In genomic region chr15:74369756-74370155, GRCh38 we compare ENCODE assay signal across 19 cellular contexts. TPM values are rescaled to one million over a fixed set of nuclear protein-coding genes. Genes with fewer than 3 reads are reported as not detected.
A peak's percentile ranks its signal among the peaks of the same experiment; 100 is the strongest.
DNase-seq lines count a peak whose midpoint lies in the region; ATAC-seq and TF ChIP-seq lines count a peak whose summit lies in the region.
"Had no signal": no experiment of that assay in that cellular context is flagged by ENCODE, and none has a peak within 500 bp of the region (broad histone marks: within the 10 kb centered on the region; RNA-seq: fewer than 3 reads in every experiment).

No MANE protein-coding gene starts in this region.

- H3K14ac ChIP-seq in trophoblast cell (ENCODE audit: low read length), result no peak overlapping the region

- H3K18ac ChIP-seq in trophoblast cell (ENCODE audit: low read length), result no peak overlapping the region

- H3K9me3 ChIP-seq in trophoblast cell (ENCODE audit: insufficient read depth, low read depth, low read length) (no peaks in the 10 kb centered on the region), upper lobe of left lung (no peaks in the 10 kb centered on the region)
- H3K9me3 ChIP-seq: A549 had no signal

- H2AFZ ChIP-seq in trophoblast cell (ENCODE audit: insufficient read depth, low read length, poor library complexity), result no peak overlapping the region

- H3K4me1 Mint-ChIP-seq in CD14-positive monocyte, result peaks cover 23% of the 10 kb centered on the region

- no peak overlapping the region for H4K12ac ChIP-seq in trophoblast cell (ENCODE audit: low read depth, low read length)

- peak overlapping the region; percentile 24 for H2BK120ac ChIP-seq in trophoblast cell (ENCODE audit: insufficient read depth, low read length, poor library complexity)

- no peak overlapping the region for H3K23ac ChIP-seq in trophoblast cell (ENCODE audit: low read length)

- no peak overlapping the region for H3K27ac ChIP-seq in trophoblast cell (ENCODE audit: low read depth, low read length)
- H3K27ac ChIP-seq in upper lobe of left lung, result no peak overlapping the region
- H3K27ac ChIP-seq: 22Rv1, A549, C4-2B had no signal

- H3K27me3 ChIP-seq in trophoblast cell (ENCODE audit: insufficient read depth, low read length), result no peaks in the 10 kb centered on the region
- H3K27me3 ChIP-seq in upper lobe of left lung, result no peaks in the 10 kb centered on the region

- H4K91ac ChIP-seq in trophoblast cell (ENCODE audit: low read depth, low read length), result no peak overlapping the region

- TF ChIP-seq POLR2A in upper lobe of left lung (IDR thresholded peaks at IDR 0.05), result no peak

- no peak overlapping the region for H3K27ac Mint-ChIP-seq in CD14-positive monocyte
- H3K27ac Mint-ChIP-seq: CD4-positive, alpha-beta memory T cell; HFFc6 had no signal

- no peak overlapping the region for H3K4me2 ChIP-seq in trophoblast cell (ENCODE audit: low read length)
- H3K4me2 ChIP-seq: A549 had no signal

- no CpG with 5 or more reads among the region's 2 CpGs for WGBS in trophoblast cell (ENCODE audit: extremely low coverage, insufficient coverage, insufficient read length)
- 88 to 93% methylated on average over 2 of the region's 2 CpGs for WGBS in upper lobe of left lung, 2 donors

- H3K9me3 Mint-ChIP-seq in CD14-positive monocyte, result peaks cover 0 to 7% (median 0%) of the 10 kb centered on the region in 7 donors
- H3K9me3 Mint-ChIP-seq: HFFc6 had no signal

- H3K36me3 ChIP-seq in trophoblast cell (ENCODE audit: control insufficient read depth in 1 of 2, insufficient read depth in 2 of 2, low read length in 2 of 2) (no peaks in the 10 kb centered on the region), upper lobe of left lung (no peaks in the 10 kb centered on the region)

- H3K4me3 Mint-ChIP-seq in CD14-positive monocyte, result no peak overlapping the region
- H3K4me3 Mint-ChIP-seq: HFFc6 had no signal

- no peak for TF ChIP-seq CTCF in CD14-positive monocyte (IDR thresholded peaks at IDR 0.05)
- TF ChIP-seq CTCF in upper lobe of left lung (IDR thresholded peaks at IDR 0.05), result no peak

- H3K9ac ChIP-seq in trophoblast cell (ENCODE audit: low read length), result no peak overlapping the region

- H3K79me1 ChIP-seq in trophoblast cell (ENCODE audit: low read length), result peaks cover 35% of the 10 kb centered on the region

- no peak for TF ChIP-seq EP300 in upper lobe of left lung (IDR thresholded peaks at IDR 0.05)

- H3K4ac ChIP-seq in trophoblast cell (ENCODE audit: low read depth, low read length), result no peak overlapping the region

- no peak overlapping the region for H2BK5ac ChIP-seq in trophoblast cell (ENCODE audit: low read depth, low read length, poor library complexity)

- no peak overlapping the region for H4K8ac ChIP-seq in trophoblast cell (ENCODE audit: low read depth, low read length)

- peaks cover 13 to 16% of the 10 kb centered on the region in 2 experiments for H3K4me1 ChIP-seq in trophoblast cell (ENCODE audit: control insufficient read depth in 1 of 2, insufficient read depth in 2 of 2, low read length in 2 of 2)
- peaks cover 4 to 31% (median 20%) of the 10 kb centered on the region in 4 donors for H3K4me1 ChIP-seq in upper lobe of left lung

- intact Hi-C loops in CD14-positive monocyte (cut with micrococcal nuclease), result loop anchor here (5.0 to 10.0 kb wide), 4 partner anchors 123 to 398 kb away; no protein-coding TSS in a partner anchor

- peak; percentile 21 for DNase-seq in activated CD8-positive, alpha-beta memory T cell treated with anti-CD3 and anti-CD28 coated beads for 24 hours
- no peak for DNase-seq in activated CD8-positive, alpha-beta memory T cell treated with anti-CD3 and anti-CD28 coated beads, Interleukin-2, amount 50 U/mL, for 48 hours
- DNase-seq in CD14-positive monocyte (ENCODE audit: low spot score) (peak; percentile 21), hepatic stellate cell (ENCODE audit: low spot score) (peak; percentile 1), trophoblast cell (no peak), ecto neural progenitor cell (ENCODE audit: low spot score) (no peak), upper lobe of left lung (no peak)
- DNase-seq: AML-193; CD4-positive, alpha-beta memory T cell; DMS153; DMS79 treated with DMSO at 0.1 percent for 48 hours; GF-D8; GOT3; HFFc6 had no signal

- peaks cover 14% of the 10 kb centered on the region for H3K79me2 ChIP-seq in trophoblast cell (ENCODE audit: control insufficient read depth, insufficient read depth, low read length, poor library complexity)

- H2BK12ac ChIP-seq in trophoblast cell (ENCODE audit: low read length), result no peak overlapping the region

- no peak overlapping the region for H3K4me3 ChIP-seq in trophoblast cell (ENCODE audit: low read depth, low read length)
- no peak overlapping the region for H3K4me3 ChIP-seq in upper lobe of left lung
- H3K4me3 ChIP-seq: A549 had no signal

- peaks cover 0 to under 1% of the 10 kb centered on the region in 2 donors for H3K36me3 Mint-ChIP-seq in CD14-positive monocyte
- H3K36me3 Mint-ChIP-seq: CD4-positive, alpha-beta memory T cell had no signal

- no peak overlapping the region for H2AK5ac ChIP-seq in trophoblast cell (ENCODE audit: low read length)

- no peak for ATAC-seq in HG03565 (IDR thresholded peaks at IDR 0.05; ENCODE audit: unreplicated experiment)
- no peak for ATAC-seq in upper lobe of left lung (ENCODE audit: low FRiP score in 2 of 2)
- ATAC-seq: A549, HCT116 had no signal

- H3K27me3 Mint-ChIP-seq in CD14-positive monocyte (ENCODE audit: low read depth in 3 of 3), result peaks cover 56 to 80% (median 60%) of the 10 kb centered on the region in 3 donors

RNA-seq across cellular contexts. Expression of gene CYP11A1, which starts 2.3 kb away (rescaled TPM):
- not detected for polyA plus RNA-seq in CD14-positive monocyte
- polyA plus RNA-seq in trophoblast cell (2013), result 217 and 235 TPM in 2 replicates
- 1 to 10 TPM in 4 of 6 donors, under 1 TPM in 1, not detected in 1; 0.91 to 8.4 (median 1.1) TPM for total RNA-seq in upper lobe of left lung
- total RNA-seq: CD4-positive, alpha-beta memory T cell had no signal
- polyA plus RNA-seq: CD4-positive, alpha-beta memory T cell had no signal

Comparison
In these comparisons a context has a peak if more than half of its experiments do, and no peak if none do; other contexts are left out.
1. DNase-seq: peak in activated CD8-positive, alpha-beta memory T cell treated with anti-CD3 and anti-CD28 coated beads for 24 hours (single experiment), CD14-positive monocyte (single experiment) and hepatic stellate cell (single experiment); none in activated CD8-positive, alpha-beta memory T cell treated with anti-CD3 and anti-CD28 coated beads, Interleukin-2, amount 50 U/mL, for 48 hours (single experiment), trophoblast cell (0 of 2), ecto neural progenitor cell (single experiment) and upper lobe of left lung (0 of 2).